ENCODE assay signal across 39 cellular contexts in the genomic region with DNA sequence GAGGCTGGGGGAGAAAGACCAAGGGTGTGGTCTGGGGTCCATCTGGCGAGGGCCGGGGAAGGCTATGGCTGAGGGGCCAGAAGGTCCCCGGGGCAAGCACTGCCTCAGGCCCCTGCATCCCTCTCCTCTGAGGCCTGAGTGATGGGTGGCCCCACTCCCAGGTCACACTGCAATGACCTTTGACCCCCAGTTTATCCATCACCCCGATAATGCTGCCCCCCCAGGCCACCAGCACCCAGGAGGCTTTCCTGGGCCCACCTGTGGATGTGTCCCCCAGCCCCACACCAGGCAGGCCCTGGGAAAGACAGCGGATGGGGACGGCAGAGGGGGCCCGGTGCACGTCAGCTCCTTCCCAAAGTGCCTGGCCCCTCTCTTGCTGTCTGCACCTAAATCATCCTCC. TPM values are rescaled to one million over a fixed set of nuclear protein-coding genes. Genes with fewer than 3 reads are reported as not detected.
"Had no signal": no experiment of that assay in that cellular context is flagged by ENCODE, and none has a peak within 500 bp of the region (broad histone marks: within the 10 kb centered on the region; RNA-seq: fewer than 3 reads in every experiment).

No MANE protein-coding gene starts in this region.

- H3K9me3 ChIP-seq: ascending aorta had no signal

- H3K4me3 ChIP-seq: ascending aorta, cardiac muscle cell had no signal

- H3K27ac Mint-ChIP-seq: activated CD4-positive, alpha-beta memory T cell treated with anti-CD3 and anti-CD28 coated beads, Interleukin-2, amount 10 ng/mL, durations not matched to agents 7 days and 5 days; activated CD4-positive, alpha-beta T cell treated with anti-CD3 and anti-CD28 coated beads for 36 hours; activated CD4-positive, alpha-beta T cell treated with anti-CD3 and anti-CD28 coated beads, Interleukin-2, amount 10 ng/mL, durations not matched to agents 7 days and 5 days; activated CD8-positive, alpha-beta memory T cell treated with anti-CD3 and anti-CD28 coated beads, Interleukin-2, amount 10 ng/mL, durations not matched to agents 7 days and 5 days; activated CD8-positive, alpha-beta T cell treated with anti-CD3 and anti-CD28 coated beads, Interleukin-2, amount 10 ng/mL, durations not matched to agents 7 days and 5 days; activated naive CD4-positive, alpha-beta T cell treated with anti-CD3 and anti-CD28 coated beads, Interleukin-2, amount 10 ng/mL, durations not matched to agents 7 days and 5 days; activated naive CD4-positive, alpha-beta T cell treated with anti-CD3 and anti-CD28 coated beads, Interleukin-2, amount 50 U/mL, for 24 hours; activated naive CD8-positive, alpha-beta T cell; activated naive CD8-positive, alpha-beta T cell treated with anti-CD3 and anti-CD28 coated beads, Interleukin-2, amount 10 ng/mL, durations not matched to agents 7 days and 5 days; activated naive CD8-positive, alpha-beta T cell treated with anti-CD3 and anti-CD28 coated beads, Interleukin-2, amount 50 U/mL, for 24 hours; activated T-cell treated with anti-CD3 and anti-CD28 coated beads, Interleukin-2, amount 50 U/mL, for 24 hours; activated T-helper 2 cell treated with anti-CD3 and anti-CD28 coated beads, Interferon-gamma antibody, Interleukin-2, Interleukin-4, amounts not matched to agents 10 μg/mL and 5 μg/mL and 100 μg/mL, durations not matched to agents 14 hours and 24 hours and 36 hours; brain; T-helper 1 cell treated with Interleukin-12 subunit alpha and Interleukin-12 subunit beta and Interleukin-4 antibody, amounts not matched to agents 30 μg/mL and 1 μg/mL, for 36 hours; T-helper 2 cell treated with Interferon-gamma antibody and Interleukin-4, amounts not matched to agents 5 μg/mL and 100 μg/mL, for 36 hours; WTC11 had no signal

- FAIRE-seq: bronchial epithelial cell had no signal

- H3K9me3 Mint-ChIP-seq: activated CD4-positive, alpha-beta memory T cell treated with anti-CD3 and anti-CD28 coated beads, Interleukin-2, amount 10 ng/mL, durations not matched to agents 7 days and 5 days; activated CD4-positive, alpha-beta T cell treated with anti-CD3 and anti-CD28 coated beads, Interleukin-2, amount 10 ng/mL, durations not matched to agents 7 days and 5 days; activated naive CD4-positive, alpha-beta T cell treated with anti-CD3 and anti-CD28 coated beads, Interleukin-2, amount 10 ng/mL, durations not matched to agents 7 days and 5 days; activated naive CD4-positive, alpha-beta T cell treated with anti-CD3 and anti-CD28 coated beads, Interleukin-2, amount 50 U/mL, for 24 hours; activated naive CD8-positive, alpha-beta T cell treated with anti-CD3 and anti-CD28 coated beads, Interleukin-2, amount 10 ng/mL, durations not matched to agents 7 days and 5 days; activated naive CD8-positive, alpha-beta T cell treated with anti-CD3 and anti-CD28 coated beads, Interleukin-2, amount 50 U/mL, for 24 hours; activated T-cell treated with anti-CD3 and anti-CD28 coated beads, Interleukin-2, amount 50 U/mL, for 24 hours; activated T-helper 2 cell treated with anti-CD3 and anti-CD28 coated beads, Interferon-gamma antibody, Interleukin-2, Interleukin-4, amounts not matched to agents 10 μg/mL and 5 μg/mL and 100 μg/mL, durations not matched to agents 14 hours and 24 hours and 36 hours; central memory CD8-positive, alpha-beta T cell; T-helper 1 cell treated with Interleukin-12 subunit alpha and Interleukin-12 subunit beta and Interleukin-4 antibody, amounts not matched to agents 30 μg/mL and 1 μg/mL, for 36 hours; T-helper 2 cell treated with Interferon-gamma antibody and Interleukin-4, amounts not matched to agents 5 μg/mL and 100 μg/mL, for 36 hours; WTC11 had no signal

- H3K4me3 Mint-ChIP-seq: activated CD4-positive, alpha-beta memory T cell treated with anti-CD3 and anti-CD28 coated beads, Interleukin-2, amount 10 ng/mL, durations not matched to agents 7 days and 5 days; activated CD4-positive, alpha-beta T cell treated with anti-CD3 and anti-CD28 coated beads for 36 hours; activated CD4-positive, alpha-beta T cell treated with anti-CD3 and anti-CD28 coated beads, Interleukin-2, amount 10 ng/mL, durations not matched to agents 7 days and 5 days; activated CD8-positive, alpha-beta memory T cell treated with anti-CD3 and anti-CD28 coated beads, Interleukin-2, amount 10 ng/mL, durations not matched to agents 7 days and 5 days; activated CD8-positive, alpha-beta T cell treated with anti-CD3 and anti-CD28 coated beads, Interleukin-2, amount 10 ng/mL, durations not matched to agents 7 days and 5 days; activated naive CD4-positive, alpha-beta T cell treated with anti-CD3 and anti-CD28 coated beads, Interleukin-2, amount 10 ng/mL, durations not matched to agents 7 days and 5 days; activated naive CD4-positive, alpha-beta T cell treated with anti-CD3 and anti-CD28 coated beads, Interleukin-2, amount 50 U/mL, for 24 hours; activated naive CD8-positive, alpha-beta T cell; activated naive CD8-positive, alpha-beta T cell treated with anti-CD3 and anti-CD28 coated beads, Interleukin-2, amount 10 ng/mL, durations not matched to agents 7 days and 5 days; activated naive CD8-positive, alpha-beta T cell treated with anti-CD3 and anti-CD28 coated beads, Interleukin-2, amount 50 U/mL, for 24 hours; activated T-cell treated with anti-CD3 and anti-CD28 coated beads, Interleukin-2, amount 50 U/mL, for 24 hours; brain; central memory CD8-positive, alpha-beta T cell; T-helper 1 cell treated with Interleukin-12 subunit alpha and Interleukin-12 subunit beta and Interleukin-4 antibody, amounts not matched to agents 30 μg/mL and 1 μg/mL, for 36 hours; T-helper 2 cell treated with Interferon-gamma antibody and Interleukin-4, amounts not matched to agents 5 μg/mL and 100 μg/mL, for 36 hours; WTC11 had no signal

- DNase-seq: activated CD4-positive, alpha-beta memory T cell treated with anti-CD3 and anti-CD28 coated beads, Interleukin-2, amount 10 ng/mL, durations not matched to agents 7 days and 5 days; activated CD4-positive, alpha-beta T cell treated with anti-CD3 and anti-CD28 coated beads for 1 hour; activated CD4-positive, alpha-beta T cell treated with anti-CD3 and anti-CD28 coated beads for 36 hours; activated CD4-positive, alpha-beta T cell treated with anti-CD3 and anti-CD28 coated beads for 48 hours; activated CD4-positive, alpha-beta T cell treated with anti-CD3 and anti-CD28 coated beads, Interleukin-2, amount 10 ng/mL, durations not matched to agents 7 days and 5 days; activated CD4-positive, alpha-beta T cell treated with anti-CD3 and anti-CD28 coated beads, Interleukin-2, amount 50 U/mL, for 48 hours; activated CD4-positive, CD25-positive, alpha-beta regulatory T cell; activated CD8-positive, alpha-beta memory T cell treated with anti-CD3 and anti-CD28 coated beads for 24 hours; activated CD8-positive, alpha-beta memory T cell treated with anti-CD3 and anti-CD28 coated beads, Interleukin-2, amount 10 ng/mL, durations not matched to agents 7 days and 5 days; activated CD8-positive, alpha-beta memory T cell treated with anti-CD3 and anti-CD28 coated beads, Interleukin-2, amount 50 U/mL, for 48 hours; activated CD8-positive, alpha-beta T cell treated with anti-CD3 and anti-CD28 coated beads, Interleukin-2, amount 10 ng/mL, durations not matched to agents 7 days and 5 days; activated effector memory CD4-positive, alpha-beta T cell treated with Interleukin-2 at 50 U/mL for 16 hours; activated gamma-delta T cell; activated naive CD4-positive, alpha-beta T cell treated with anti-CD3 and anti-CD28 coated beads, Interleukin-2, amount 10 ng/mL, durations not matched to agents 7 days and 5 days; activated naive CD4-positive, alpha-beta T cell treated with Interleukin-2 at 50 U/mL for 16 hours; activated naive CD8-positive, alpha-beta T cell treated with anti-CD3 and anti-CD28 coated beads, Interleukin-2, amount 10 ng/mL, durations not matched to agents 7 days and 5 days; activated naive CD8-positive, alpha-beta T cell treated with anti-CD3 and anti-CD28 coated beads, Interleukin-2, amount 50 U/mL, for 24 hours; activated T-cell treated with anti-CD3 and anti-CD28 coated beads, Interleukin-2, amount 50 U/mL, for 24 hours; activated T-cell treated with anti-CD3 and anti-CD28 coated beads, Interleukin-2, amount 50 U/mL, for 48 hours; amygdala; anterior cingulate cortex; cerebellar nuclear complex; T-helper 1 cell; T-helper 2 cell; T-helper 9 cell; WERI-Rb-1 had no signal

- H3K4me1 ChIP-seq: ascending aorta had no signal

- H3K27ac ChIP-seq: ascending aorta, cardiac muscle cell, WERI-Rb-1 had no signal

- H3K27me3 ChIP-seq: ascending aorta, cardiac muscle cell had no signal

- H3K36me3 Mint-ChIP-seq: activated CD8-positive, alpha-beta memory T cell treated with anti-CD3 and anti-CD28 coated beads, Interleukin-2, amount 10 ng/mL, durations not matched to agents 7 days and 5 days; activated naive CD4-positive, alpha-beta T cell treated with anti-CD3 and anti-CD28 coated beads, Interleukin-2, amount 10 ng/mL, durations not matched to agents 7 days and 5 days; activated naive CD4-positive, alpha-beta T cell treated with anti-CD3 and anti-CD28 coated beads, Interleukin-2, amount 50 U/mL, for 24 hours; activated naive CD8-positive, alpha-beta T cell; activated naive CD8-positive, alpha-beta T cell treated with anti-CD3 and anti-CD28 coated beads, Interleukin-2, amount 10 ng/mL, durations not matched to agents 7 days and 5 days; brain; WTC11 had no signal

- ATAC-seq: activated CD4-positive, alpha-beta T cell treated with anti-CD3 and anti-CD28 coated beads for 36 hours; activated CD4-positive, CD25-positive, alpha-beta regulatory T cell treated with anti-CD3 and anti-CD28 coated beads, Interleukin-2, amount 50 U/mL, for 24 hours; activated CD8-positive, alpha-beta memory T cell treated with anti-CD3 and anti-CD28 coated beads, Interleukin-2, amount 10 ng/mL, durations not matched to agents 7 days and 5 days; activated CD8-positive, alpha-beta T cell treated with anti-CD3 and anti-CD28 coated beads, Interleukin-2, amount 10 ng/mL, durations not matched to agents 7 days and 5 days; activated naive CD8-positive, alpha-beta T cell treated with anti-CD3 and anti-CD28 coated beads, Interleukin-2, amount 50 U/mL, for 24 hours; WTC11 had no signal

- H3K4me1 Mint-ChIP-seq: activated CD4-positive, alpha-beta memory T cell treated with anti-CD3 and anti-CD28 coated beads, Interleukin-2, amount 10 ng/mL, durations not matched to agents 7 days and 5 days; activated CD4-positive, alpha-beta T cell treated with anti-CD3 and anti-CD28 coated beads for 36 hours; activated CD4-positive, alpha-beta T cell treated with anti-CD3 and anti-CD28 coated beads, Interleukin-2, amount 10 ng/mL, durations not matched to agents 7 days and 5 days; activated CD8-positive, alpha-beta memory T cell treated with anti-CD3 and anti-CD28 coated beads, Interleukin-2, amount 10 ng/mL, durations not matched to agents 7 days and 5 days; activated naive CD4-positive, alpha-beta T cell treated with anti-CD3 and anti-CD28 coated beads, Interleukin-2, amount 10 ng/mL, durations not matched to agents 7 days and 5 days; activated naive CD4-positive, alpha-beta T cell treated with anti-CD3 and anti-CD28 coated beads, Interleukin-2, amount 50 U/mL, for 24 hours; activated naive CD8-positive, alpha-beta T cell treated with anti-CD3 and anti-CD28 coated beads, Interleukin-2, amount 10 ng/mL, durations not matched to agents 7 days and 5 days; activated naive CD8-positive, alpha-beta T cell treated with anti-CD3 and anti-CD28 coated beads, Interleukin-2, amount 50 U/mL, for 24 hours; central memory CD8-positive, alpha-beta T cell; WTC11 had no signal

- H3K27me3 Mint-ChIP-seq: activated CD4-positive, alpha-beta memory T cell treated with anti-CD3 and anti-CD28 coated beads, Interleukin-2, amount 10 ng/mL, durations not matched to agents 7 days and 5 days; activated CD4-positive, alpha-beta T cell treated with anti-CD3 and anti-CD28 coated beads for 36 hours; activated CD4-positive, alpha-beta T cell treated with anti-CD3 and anti-CD28 coated beads, Interleukin-2, amount 10 ng/mL, durations not matched to agents 7 days and 5 days; activated CD8-positive, alpha-beta memory T cell treated with anti-CD3 and anti-CD28 coated beads, Interleukin-2, amount 10 ng/mL, durations not matched to agents 7 days and 5 days; activated naive CD4-positive, alpha-beta T cell treated with anti-CD3 and anti-CD28 coated beads, Interleukin-2, amount 10 ng/mL, durations not matched to agents 7 days and 5 days; activated naive CD4-positive, alpha-beta T cell treated with anti-CD3 and anti-CD28 coated beads, Interleukin-2, amount 50 U/mL, for 24 hours; activated naive CD8-positive, alpha-beta T cell; activated naive CD8-positive, alpha-beta T cell treated with anti-CD3 and anti-CD28 coated beads, Interleukin-2, amount 10 ng/mL, durations not matched to agents 7 days and 5 days; activated naive CD8-positive, alpha-beta T cell treated with anti-CD3 and anti-CD28 coated beads, Interleukin-2, amount 50 U/mL, for 24 hours; activated T-cell treated with anti-CD3 and anti-CD28 coated beads, Interleukin-2, amount 50 U/mL, for 24 hours; brain; central memory CD8-positive, alpha-beta T cell had no signal

- H3K36me3 ChIP-seq: ascending aorta, cardiac muscle cell, WERI-Rb-1 had no signal

RNA-seq across cellular contexts. Expression of gene CACNA1H, which starts 22.5 kb away (rescaled TPM):
- total RNA-seq: bronchial epithelial cell had no signal

RNA-seq across cellular contexts. Expression of gene C1QTNF8, which starts 34.3 kb away (rescaled TPM):
- total RNA-seq: activated CD4-positive, alpha-beta memory T cell treated with anti-CD3 and anti-CD28 coated beads, Interleukin-2, amount 10 ng/mL, durations not matched to agents 7 days and 5 days; activated CD4-positive, alpha-beta T cell treated with anti-CD3 and anti-CD28 coated beads for 36 hours; activated CD4-positive, alpha-beta T cell treated with anti-CD3 and anti-CD28 coated beads, Interleukin-2, amount 10 ng/mL, durations not matched to agents 7 days and 5 days; activated CD8-positive, alpha-beta memory T cell treated with anti-CD3 and anti-CD28 coated beads, Interleukin-2, amount 10 ng/mL, durations not matched to agents 7 days and 5 days; activated CD8-positive, alpha-beta T cell treated with anti-CD3 and anti-CD28 coated beads, Interleukin-2, amount 10 ng/mL, durations not matched to agents 7 days and 5 days; activated naive CD8-positive, alpha-beta T cell treated with anti-CD3 and anti-CD28 coated beads, Interleukin-2, amount 10 ng/mL, durations not matched to agents 7 days and 5 days; activated T-helper 2 cell treated with anti-CD3 and anti-CD28 coated beads, Interferon-gamma antibody, Interleukin-2, Interleukin-4, amounts not matched to agents 10 μg/mL and 5 μg/mL and 100 μg/mL, durations not matched to agents 14 hours and 24 hours and 36 hours; ascending aorta; bronchial epithelial cell had no signal
- polyA plus RNA-seq: adipose tissue, cardiac muscle cell had no signal

RNA-seq across cellular contexts. Expression of gene SSTR5, which starts 57.8 kb away (rescaled TPM):
- total RNA-seq: activated CD4-positive, alpha-beta memory T cell treated with anti-CD3 and anti-CD28 coated beads, Interleukin-2, amount 10 ng/mL, durations not matched to agents 7 days and 5 days; activated CD4-positive, alpha-beta T cell treated with anti-CD3 and anti-CD28 coated beads for 36 hours; activated CD4-positive, alpha-beta T cell treated with anti-CD3 and anti-CD28 coated beads, Interleukin-2, amount 10 ng/mL, durations not matched to agents 7 days and 5 days; activated CD8-positive, alpha-beta memory T cell treated with anti-CD3 and anti-CD28 coated beads, Interleukin-2, amount 10 ng/mL, durations not matched to agents 7 days and 5 days; activated CD8-positive, alpha-beta T cell treated with anti-CD3 and anti-CD28 coated beads, Interleukin-2, amount 10 ng/mL, durations not matched to agents 7 days and 5 days; activated naive CD8-positive, alpha-beta T cell treated with anti-CD3 and anti-CD28 coated beads, Interleukin-2, amount 10 ng/mL, durations not matched to agents 7 days and 5 days; activated T-helper 2 cell treated with anti-CD3 and anti-CD28 coated beads, Interferon-gamma antibody, Interleukin-2, Interleukin-4, amounts not matched to agents 10 μg/mL and 5 μg/mL and 100 μg/mL, durations not matched to agents 14 hours and 24 hours and 36 hours; ascending aorta; bronchial epithelial cell; cardiac muscle cell had no signal
- polyA plus RNA-seq: cardiac muscle cell had no signal
